ENCODE assay signal across 28 cellular contexts in genomic region chr15:72852268-72852667, GRCh38.
"Had no signal": no experiment of that assay in that cellular context is flagged by ENCODE, and none has a peak within 500 bp of the region (broad histone marks: within the 10 kb centered on the region; RNA-seq: fewer than 3 reads in every experiment).

No MANE protein-coding gene starts in this region.

- DNase-seq: activated CD4-positive, alpha-beta T cell treated with anti-CD3 and anti-CD28 coated beads for 4 hours; activated CD4-positive, alpha-beta T cell treated with anti-CD3 and anti-CD28 coated beads, Interleukin-2, amount 50 U/mL, for 48 hours; activated gamma-delta T cell; activated naive CD4-positive, alpha-beta T cell treated with anti-CD3 and anti-CD28 coated beads, Interleukin-2, amount 10 ng/mL, durations not matched to agents 7 days and 5 days; activated T-cell treated with anti-CD3 and anti-CD28 coated beads, Interleukin-2, amount 50 U/mL, for 24 hours; amniotic stem cell; brain microvascular endothelial cell; caudate nucleus; cortex of kidney; effector memory CD8-positive, alpha-beta T cell; foreskin melanocyte; left lung; naive thymus-derived CD8-positive, alpha-beta T cell; posterior cingulate gyrus; right lobe of liver; stimulated activated CD4-positive, alpha-beta T cell treated with anti-CD3 and anti-CD28 coated beads, Interleukin-12 subunit alpha, Interleukin-12 subunit beta, amount 100 ng/mL, for 4 hours; stimulated activated CD4-positive, alpha-beta T cell treated with anti-CD3 and anti-CD28 coated beads, Interleukin-4, amount 100 ng/mL, for 1 hour; SW 1271; T-helper 9 cell; thyroid gland; upper lobe of left lung had no signal

- H3K4me3 ChIP-seq: left lung, right lobe of liver, skin epidermis, thyroid gland, upper lobe of left lung, vagina had no signal

- H3K9me3 ChIP-seq: left lung, right lobe of liver, thyroid gland, upper lobe of left lung, vagina had no signal

- H3K36me3 ChIP-seq: brain microvascular endothelial cell, left lung, right lobe of liver, thyroid gland, upper lobe of left lung, vagina had no signal

- FAIRE-seq: astrocyte, endothelial cell of umbilical vein, islet of Langerhans, TTC549 had no signal

- ATAC-seq: effector memory CD8-positive, alpha-beta T cell; left lung; naive thymus-derived CD8-positive, alpha-beta T cell; right lobe of liver had no signal

- H3K27me3 ChIP-seq: brain microvascular endothelial cell, right lobe of liver, thyroid gland, upper lobe of left lung, vagina had no signal

- H3K4me1 ChIP-seq: left lung, right lobe of liver, thyroid gland, upper lobe of left lung, vagina had no signal

- H3K27ac ChIP-seq: brain microvascular endothelial cell, left lung, right lobe of liver, skin epidermis, thyroid gland, upper lobe of left lung, vagina, VCaP had no signal
